Comparison of ENCODE assay signal across 1 cellular context in genomic region chr15:75731248-75732100, GRCh38.
TF ChIP-seq lines count a peak whose summit lies in the region.

No MANE protein-coding gene starts in this region.

TF ChIP-seq in HepG2, 621 proteins besides CTCF, POLR2A, EP300 and RAD21:
- TF ChIP-seq ZNF264 (CRISPR knock-in tag; IDR thresholded peaks at IDR 0.05) (no peak), XRCC5 (optimal IDR thresholded peaks at IDR 0.05; ENCODE audit: low read length) (no peak), SOX13 (IDR thresholded peaks at IDR 0.05) (no peak), SOX13 (CRISPR knock-in tag; conservative IDR thresholded peaks at IDR 0.05 in 1 of 2, IDR thresholded peaks at IDR 0.05 in 1 of 2) (no peak), ZNF782 (CRISPR knock-in tag; IDR thresholded peaks at IDR 0.05; ENCODE audit: borderline replicate concordance) (no peak), ZNF101 (CRISPR knock-in tag; IDR thresholded peaks at IDR 0.05; ENCODE audit: borderline replicate concordance, low read depth) (no peak), GZF1 (CRISPR knock-in tag; IDR thresholded peaks at IDR 0.05) (no peak), RFX5 (IDR thresholded peaks at IDR 0.05; ENCODE audit: low read depth, low read length) (no peak)
- TF ChIP-seq, protein P1, sequence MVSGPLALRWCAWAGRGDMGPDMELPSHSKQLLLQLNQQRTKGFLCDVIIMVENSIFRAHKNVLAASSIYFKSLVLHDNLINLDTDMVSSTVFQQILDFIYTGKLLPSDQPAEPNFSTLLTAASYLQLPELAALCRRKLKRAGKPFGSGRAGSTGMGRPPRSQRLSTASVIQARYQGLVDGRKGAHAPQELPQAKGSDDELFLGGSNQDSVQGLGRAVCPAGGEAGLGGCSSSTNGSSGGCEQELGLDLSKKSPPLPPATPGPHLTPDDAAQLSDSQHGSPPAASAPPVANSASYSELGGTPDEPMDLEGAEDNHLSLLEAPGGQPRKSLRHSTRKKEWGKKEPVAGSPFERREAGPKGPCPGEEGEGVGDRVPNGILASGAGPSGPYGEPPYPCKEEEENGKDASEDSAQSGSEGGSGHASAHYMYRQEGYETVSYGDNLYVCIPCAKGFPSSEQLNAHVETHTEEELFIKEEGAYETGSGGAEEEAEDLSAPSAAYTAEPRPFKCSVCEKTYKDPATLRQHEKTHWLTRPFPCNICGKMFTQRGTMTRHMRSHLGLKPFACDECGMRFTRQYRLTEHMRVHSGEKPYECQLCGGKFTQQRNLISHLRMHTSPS (CRISPR knock-in tag; IDR thresholded peaks at IDR 0.05; ENCODE audit: low read depth): no peak
- TF ChIP-seq, protein P2, sequence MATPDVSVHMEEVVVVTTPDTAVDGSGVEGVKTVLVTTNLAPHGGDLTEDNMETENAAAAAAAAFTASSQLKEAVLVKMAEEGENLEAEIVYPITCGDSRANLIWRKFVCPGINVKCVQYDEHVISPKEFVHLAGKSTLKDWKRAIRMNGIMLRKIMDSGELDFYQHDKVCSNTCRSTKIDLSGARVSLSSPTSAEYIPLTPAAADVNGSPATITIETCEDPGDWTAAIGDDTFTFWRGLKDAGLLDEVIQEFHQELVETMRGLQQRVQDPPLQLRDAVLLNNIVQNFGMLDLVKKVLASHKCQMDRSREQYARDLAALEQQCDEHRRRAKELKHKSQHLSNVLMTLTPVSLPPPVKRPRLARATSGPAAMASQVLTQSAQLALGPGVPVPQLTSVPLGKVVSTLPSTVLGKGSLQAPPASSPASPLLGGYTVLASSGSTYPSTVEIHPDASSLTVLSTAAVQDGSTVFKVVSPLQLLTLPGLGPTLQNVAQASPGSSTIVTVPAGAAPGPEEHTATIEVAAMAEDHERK (CRISPR knock-in tag; IDR thresholded peaks at IDR 0.05; ENCODE audit: low read depth): no peak
- TF ChIP-seq, protein P3, sequence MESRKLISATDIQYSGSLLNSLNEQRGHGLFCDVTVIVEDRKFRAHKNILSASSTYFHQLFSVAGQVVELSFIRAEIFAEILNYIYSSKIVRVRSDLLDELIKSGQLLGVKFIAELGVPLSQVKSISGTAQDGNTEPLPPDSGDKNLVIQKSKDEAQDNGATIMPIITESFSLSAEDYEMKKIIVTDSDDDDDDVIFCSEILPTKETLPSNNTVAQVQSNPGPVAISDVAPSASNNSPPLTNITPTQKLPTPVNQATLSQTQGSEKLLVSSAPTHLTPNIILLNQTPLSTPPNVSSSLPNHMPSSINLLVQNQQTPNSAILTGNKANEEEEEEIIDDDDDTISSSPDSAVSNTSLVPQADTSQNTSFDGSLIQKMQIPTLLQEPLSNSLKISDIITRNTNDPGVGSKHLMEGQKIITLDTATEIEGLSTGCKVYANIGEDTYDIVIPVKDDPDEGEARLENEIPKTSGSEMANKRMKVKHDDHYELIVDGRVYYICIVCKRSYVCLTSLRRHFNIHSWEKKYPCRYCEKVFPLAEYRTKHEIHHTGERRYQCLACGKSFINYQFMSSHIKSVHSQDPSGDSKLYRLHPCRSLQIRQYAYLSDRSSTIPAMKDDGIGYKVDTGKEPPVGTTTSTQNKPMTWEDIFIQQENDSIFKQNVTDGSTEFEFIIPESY (CRISPR knock-in tag; IDR thresholded peaks at IDR 0.05): no peak
- TF ChIP-seq, protein P4, sequence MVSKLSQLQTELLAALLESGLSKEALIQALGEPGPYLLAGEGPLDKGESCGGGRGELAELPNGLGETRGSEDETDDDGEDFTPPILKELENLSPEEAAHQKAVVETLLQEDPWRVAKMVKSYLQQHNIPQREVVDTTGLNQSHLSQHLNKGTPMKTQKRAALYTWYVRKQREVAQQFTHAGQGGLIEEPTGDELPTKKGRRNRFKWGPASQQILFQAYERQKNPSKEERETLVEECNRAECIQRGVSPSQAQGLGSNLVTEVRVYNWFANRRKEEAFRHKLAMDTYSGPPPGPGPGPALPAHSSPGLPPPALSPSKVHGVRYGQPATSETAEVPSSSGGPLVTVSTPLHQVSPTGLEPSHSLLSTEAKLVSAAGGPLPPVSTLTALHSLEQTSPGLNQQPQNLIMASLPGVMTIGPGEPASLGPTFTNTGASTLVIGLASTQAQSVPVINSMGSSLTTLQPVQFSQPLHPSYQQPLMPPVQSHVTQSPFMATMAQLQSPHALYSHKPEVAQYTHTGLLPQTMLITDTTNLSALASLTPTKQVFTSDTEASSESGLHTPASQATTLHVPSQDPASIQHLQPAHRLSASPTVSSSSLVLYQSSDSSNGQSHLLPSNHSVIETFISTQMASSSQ (IDR thresholded peaks at IDR 0.05; ENCODE audit: low read depth): no peak
- TF ChIP-seq, protein P4 (CRISPR knock-in tag; IDR thresholded peaks at IDR 0.05; ENCODE audit: borderline replicate concordance): no peak
- TF ChIP-seq, protein P5, sequence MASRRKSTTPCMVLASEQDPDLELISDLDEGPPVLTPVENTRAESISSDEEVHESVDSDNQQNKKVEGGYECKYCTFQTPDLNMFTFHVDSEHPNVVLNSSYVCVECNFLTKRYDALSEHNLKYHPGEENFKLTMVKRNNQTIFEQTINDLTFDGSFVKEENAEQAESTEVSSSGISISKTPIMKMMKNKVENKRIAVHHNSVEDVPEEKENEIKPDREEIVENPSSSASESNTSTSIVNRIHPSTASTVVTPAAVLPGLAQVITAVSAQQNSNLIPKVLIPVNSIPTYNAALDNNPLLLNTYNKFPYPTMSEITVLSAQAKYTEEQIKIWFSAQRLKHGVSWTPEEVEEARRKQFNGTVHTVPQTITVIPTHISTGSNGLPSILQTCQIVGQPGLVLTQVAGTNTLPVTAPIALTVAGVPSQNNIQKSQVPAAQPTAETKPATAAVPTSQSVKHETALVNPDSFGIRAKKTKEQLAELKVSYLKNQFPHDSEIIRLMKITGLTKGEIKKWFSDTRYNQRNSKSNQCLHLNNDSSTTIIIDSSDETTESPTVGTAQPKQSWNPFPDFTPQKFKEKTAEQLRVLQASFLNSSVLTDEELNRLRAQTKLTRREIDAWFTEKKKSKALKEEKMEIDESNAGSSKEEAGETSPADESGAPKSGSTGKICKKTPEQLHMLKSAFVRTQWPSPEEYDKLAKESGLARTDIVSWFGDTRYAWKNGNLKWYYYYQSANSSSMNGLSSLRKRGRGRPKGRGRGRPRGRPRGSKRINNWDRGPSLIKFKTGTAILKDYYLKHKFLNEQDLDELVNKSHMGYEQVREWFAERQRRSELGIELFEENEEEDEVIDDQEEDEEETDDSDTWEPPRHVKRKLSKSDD (CRISPR knock-in tag; IDR thresholded peaks at IDR 0.05; ENCODE audit: low read depth): no peak
